ENCODE assay signal across 8 cellular contexts in the genomic region with DNA sequence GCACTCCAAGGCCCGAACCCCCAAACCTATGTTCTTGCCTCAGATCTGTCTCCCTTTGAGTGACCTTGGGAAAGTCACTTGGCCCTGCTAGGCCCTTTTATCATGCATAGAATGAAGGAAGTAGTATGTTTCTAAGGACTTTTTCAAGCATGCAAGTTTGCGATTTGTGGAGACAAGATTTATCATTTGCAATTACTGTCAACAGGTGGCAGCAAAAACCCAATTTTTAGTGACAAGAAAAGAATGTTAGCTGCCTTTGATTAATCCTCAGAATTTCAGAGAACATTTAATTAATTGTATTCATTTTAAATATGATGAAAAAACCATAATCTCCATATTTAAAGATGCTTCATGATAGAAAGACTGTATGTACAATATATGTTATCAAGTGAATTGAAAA. TPM values are rescaled to one million over a fixed set of nuclear protein-coding genes. Genes with fewer than 3 reads are reported as not detected.
DNase-seq lines count a peak whose midpoint lies in the region; ATAC-seq, FAIRE-seq and TF ChIP-seq lines count a peak whose summit lies in the region.

No MANE protein-coding gene starts in this region.

- no peak for ATAC-seq in HG02642 (IDR thresholded peaks at IDR 0.05; ENCODE audit: poor library complexity, unreplicated experiment)
- ATAC-seq in stimulated activated naive B cell treated with anti-CD40 and anti-IgM and Interleukin-4, amounts not matched to agents 10 μg/mL and 1 μg/mL and 100 μg/mL, for 72 hours (replicated peaks) = no peak
- no peak for ATAC-seq in HG03280 (IDR thresholded peaks at IDR 0.05; ENCODE audit: unreplicated experiment)

- H3K9me3 Mint-ChIP-seq in stimulated activated naive B cell treated with anti-CD40 and anti-IgM and Interleukin-4, amounts not matched to agents 10 μg/mL and 1 μg/mL and 100 μg/mL, for 72 hours = no peaks in the 10 kb centered on the region

- peaks cover 0 to 6% of the 10 kb centered on the region in 2 donors for H3K4me1 ChIP-seq in kidney (ENCODE audit: control insufficient read depth in 1 of 2, insufficient read depth in 1 of 2, low read depth in 1 of 2, low read length in 2 of 2)

- peak; percentile 80 for FAIRE-seq in kidney (lab: Jason Lieb, UNC)

- H3K36me3 Mint-ChIP-seq in stimulated activated naive B cell treated with anti-CD40 and anti-IgM and Interleukin-4, amounts not matched to agents 10 μg/mL and 1 μg/mL and 100 μg/mL, for 72 hours = no peaks in the 10 kb centered on the region

- H3K27ac Mint-ChIP-seq in stimulated activated naive B cell treated with anti-CD40 and anti-IgM and Interleukin-4, amounts not matched to agents 10 μg/mL and 1 μg/mL and 100 μg/mL, for 72 hours = no peak overlapping the region

- TF ChIP-seq CTCF in kidney (IDR thresholded peaks at IDR 0.05; ENCODE audit: borderline replicate concordance, extremely low read depth, insufficient read depth) = peak; percentile 50

- no peak overlapping the region for H3K4me3 ChIP-seq in kidney (ENCODE audit: low read length in 2 of 2)

- H3K4me3 Mint-ChIP-seq in stimulated activated naive B cell treated with anti-CD40 and anti-IgM and Interleukin-4, amounts not matched to agents 10 μg/mL and 1 μg/mL and 100 μg/mL, for 72 hours = no peak overlapping the region

- no peak overlapping the region for H3K9ac ChIP-seq in kidney (ENCODE audit: low read length in 2 of 2)

- no peaks in the 10 kb centered on the region for H3K4me1 Mint-ChIP-seq in stimulated activated naive B cell treated with anti-CD40 and anti-IgM and Interleukin-4, amounts not matched to agents 10 μg/mL and 1 μg/mL and 100 μg/mL, for 72 hours

- H3K9me3 ChIP-seq in kidney (ENCODE audit: control insufficient read depth in 1 of 2, low read length in 2 of 2) = no peaks in the 10 kb centered on the region

- no peaks in the 10 kb centered on the region for H3K36me3 ChIP-seq in kidney (ENCODE audit: control insufficient read depth in 1 of 2, insufficient read depth in 2 of 2, low read length in 2 of 2)

- in situ Hi-C loops in ACHN (cut with HindIII; ENCODE audit: low pct_ligation_motif_present, low pct_unique_long_range_greater_than_20kb, low sequenced_read_pairs) (no loop called here), G401 (cut with HindIII; ENCODE audit: low sequenced_read_pairs) (no loop called here)

- DNase-seq in ACHN (peak; percentile 59), G401 (ENCODE audit: low spot score) (peak; percentile 61), NCI-H1694 treated with DMSO at 0.1 percent for 48 hours (lab: John Stamatoyannopoulos, UW) (peak; percentile 18), amniotic stem cell (lab: John Stamatoyannopoulos, UW) (peak; percentile 13), kidney (no peak)
- DNase-seq in stimulated activated naive B cell treated with anti-CD40 and anti-IgM and Interleukin-4, amounts not matched to agents 10 μg/mL and 1 μg/mL and 100 μg/mL, for 72 hours = no peak

- intact Hi-C loops in kidney (cut with DNase I) = no loop called here

- H3K27ac ChIP-seq in kidney (ENCODE audit: low read depth in 2 of 2, low read length in 2 of 2) = no peak overlapping the region

- peaks cover 0 to 5% of the 10 kb centered on the region in 2 donors for H3K27me3 Mint-ChIP-seq in stimulated activated naive B cell treated with anti-CD40 and anti-IgM and Interleukin-4, amounts not matched to agents 10 μg/mL and 1 μg/mL and 100 μg/mL, for 72 hours

RNA-seq across cellular contexts. Expression of a gene that starts 28.3 kb away (rescaled TPM):
- 74.3 and 91.5 TPM in 2 replicates for total RNA-seq in G401 (2014; rRNA removed; shearing (Covaris generic))
- total RNA-seq in kidney = 20.1 TPM
- polyA plus RNA-seq in kidney (ENCODE audit: insufficient read depth, low read depth, low replicate concordance) = 13.4 TPM

Comparison
In these comparisons a context has a peak if more than half of its experiments do, and no peak if none do; other contexts are left out.
1. DNase-seq: peak in ACHN (single experiment), G401 (single experiment), NCI-H1694 treated with DMSO at 0.1 percent for 48 hours (single experiment) and amniotic stem cell (single experiment); none in kidney (single experiment) and stimulated activated naive B cell treated with anti-CD40 and anti-IgM and Interleukin-4, amounts not matched to agents 10 μg/mL and 1 μg/mL and 100 μg/mL, for 72 hours (single experiment).